2 cellular contexts compared by ENCODE assay signal in genomic region chr19:6047741-6048231, GRCh38.
TF ChIP-seq lines count a peak whose summit lies in the region.

No MANE protein-coding gene starts in this region.

TF ChIP-seq in A549, 52 proteins besides CTCF, POLR2A, EP300 and RAD21 (continued from another document):
- no peak for TF ChIP-seq REST (IDR thresholded peaks at IDR 0.05)

TF ChIP-seq in GM23338, 12 proteins besides CTCF, POLR2A, EP300 and RAD21 (continued from another document):
- no peak for TF ChIP-seq ETS1 (IDR thresholded peaks at IDR 0.05)
- TF ChIP-seq ZNF114 (CRISPR knock-in tag; IDR thresholded peaks at IDR 0.05): no peak
